Comparison of ENCODE assay signal across 1 cellular context in genomic region chr2:172427256-172427989, GRCh38.
TF ChIP-seq lines count a peak whose summit lies in the region.

Gene ITGA6, plus strand, starts transcription at chr2:172427586.

TF ChIP-seq in HepG2, 621 proteins besides CTCF, POLR2A, EP300 and RAD21 (continued from another document and continues in another):
- peak; percentile 78 for TF ChIP-seq ARID5B (CRISPR knock-in tag; IDR thresholded peaks at IDR 0.05)
- no peak for TF ChIP-seq ZBTB10 (CRISPR knock-in tag; IDR thresholded peaks at IDR 0.05; ENCODE audit: borderline replicate concordance)
- TF ChIP-seq MIER2 (CRISPR knock-in tag; IDR thresholded peaks at IDR 0.05) = peak; percentile 21; the same call in 1 of the 2 replicates
- peak; percentile 34; the same call in 1 of the 2 replicates for TF ChIP-seq WIZ (CRISPR knock-in tag; IDR thresholded peaks at IDR 0.05)
- peak; percentile 84 for TF ChIP-seq ERF (CRISPR knock-in tag; IDR thresholded peaks at IDR 0.05)
- peak; percentile 14; the same call in 1 of the 2 replicates for TF ChIP-seq BCL3 (CRISPR knock-in tag; IDR thresholded peaks at IDR 0.05)
- TF ChIP-seq HNRNPL (IDR thresholded peaks at IDR 0.05; ENCODE audit: low read depth, low read length) = 0 out of 2 replicates have a peak, but pooled peaks have one; percentile 2
- TF ChIP-seq ISL2 (CRISPR knock-in tag; IDR thresholded peaks at IDR 0.05) = peak; percentile 44; the same call in 1 of the 2 replicates
- TF ChIP-seq KAT8 (CRISPR knock-in tag; IDR thresholded peaks at IDR 0.05) = peak; percentile 58; the same call in 1 of the 2 replicates
- peak; percentile 60 for TF ChIP-seq TFDP2 (CRISPR knock-in tag; IDR thresholded peaks at IDR 0.05)
- TF ChIP-seq ZNF777 (CRISPR knock-in tag; IDR thresholded peaks at IDR 0.05) = peak; percentile 84
- peak; percentile 79 for TF ChIP-seq KDM2A (CRISPR knock-in tag; IDR thresholded peaks at IDR 0.05; ENCODE audit: borderline replicate concordance, low read depth)
- TF ChIP-seq ZNF335 (CRISPR knock-in tag; IDR thresholded peaks at IDR 0.05) = no peak
- TF ChIP-seq NFE2L1 (CRISPR knock-in tag; IDR thresholded peaks at IDR 0.05; ENCODE audit: borderline replicate concordance) = no peak
- peak; percentile 58 for TF ChIP-seq SKI (IDR thresholded peaks at IDR 0.05; ENCODE audit: partially characterized antibody)
- TF ChIP-seq REL (CRISPR knock-in tag; conservative IDR thresholded peaks at IDR 0.05) = peak; percentile 80
- peak; percentile 23 for TF ChIP-seq AGO1 (IDR thresholded peaks at IDR 0.05; ENCODE audit: low read depth, low read length, poor library complexity, severe bottlenecking)
- peak; percentile 18; the same call in 1 of the 2 replicates for TF ChIP-seq ZNF709 (CRISPR knock-in tag; IDR thresholded peaks at IDR 0.05)
- TF ChIP-seq CREB3 (CRISPR knock-in tag; IDR thresholded peaks at IDR 0.05) = no peak; the same call in 1 of the 2 replicates
- no peak for TF ChIP-seq SOX13 (IDR thresholded peaks at IDR 0.05)
- TF ChIP-seq SOX13 (CRISPR knock-in tag; conservative IDR thresholded peaks at IDR 0.05 in 1 of 2, IDR thresholded peaks at IDR 0.05 in 1 of 2) = peak in 1 of 2 experiments; percentile 71; a peak in 2 of 4 replicates
- TF ChIP-seq SMAD3 (CRISPR knock-in tag; IDR thresholded peaks at IDR 0.05) = no peak
- TF ChIP-seq PRDM4 (CRISPR knock-in tag; IDR thresholded peaks at IDR 0.05; ENCODE audit: borderline replicate concordance) = no peak
- 0 out of 2 replicates have a peak, but pooled peaks have one; percentile 23 for TF ChIP-seq IRF2 (CRISPR knock-in tag; IDR thresholded peaks at IDR 0.05)
- TF ChIP-seq SALL1 (CRISPR knock-in tag; IDR thresholded peaks at IDR 0.05) = peak; percentile 90
- TF ChIP-seq TMF1 (CRISPR knock-in tag; IDR thresholded peaks at IDR 0.05; ENCODE audit: low read depth) = peak; percentile 76; the same call in 1 of the 2 replicates
- peak; percentile 78; the same call in 1 of the 2 replicates for TF ChIP-seq MTA1 (CRISPR knock-in tag; IDR thresholded peaks at IDR 0.05; ENCODE audit: borderline replicate concordance)
- peak; percentile 37; the same call in 1 of the 2 replicates for TF ChIP-seq ZNF451 (CRISPR knock-in tag; IDR thresholded peaks at IDR 0.05)
- TF ChIP-seq ZSCAN30 (CRISPR knock-in tag; IDR thresholded peaks at IDR 0.05) = no peak
- TF ChIP-seq CEBPZ (IDR thresholded peaks at IDR 0.05; ENCODE audit: low read length) = no peak
- TF ChIP-seq JDP2 (CRISPR knock-in tag; IDR thresholded peaks at IDR 0.05; ENCODE audit: borderline replicate concordance) = no peak
- TF ChIP-seq FOXP4 (CRISPR knock-in tag; IDR thresholded peaks at IDR 0.05) = peak; percentile 28; the same call in 1 of the 2 replicates
- TF ChIP-seq ZFP82 (CRISPR knock-in tag; IDR thresholded peaks at IDR 0.05; ENCODE audit: borderline replicate concordance) = no peak
- peak; percentile 56; the same call in 1 of the 2 replicates for TF ChIP-seq ZNF256 (CRISPR knock-in tag; conservative IDR thresholded peaks at IDR 0.05)
- TF ChIP-seq MYNN (CRISPR knock-in tag; IDR thresholded peaks at IDR 0.05; ENCODE audit: low read depth) = no peak
- TF ChIP-seq TAF1 (CRISPR knock-in tag; IDR thresholded peaks at IDR 0.05) = peak; percentile 67; the same call in 1 of the 2 replicates
- no peak for TF ChIP-seq ZNF496 (CRISPR knock-in tag; IDR thresholded peaks at IDR 0.05; ENCODE audit: insufficient replicate concordance)
- TF ChIP-seq NR3C1 (CRISPR knock-in tag; IDR thresholded peaks at IDR 0.05) = no peak
- peak; percentile 68 for TF ChIP-seq KMT2A (CRISPR knock-in tag; IDR thresholded peaks at IDR 0.05)
- 0 out of 2 replicates have a peak, but pooled peaks have one; percentile 67 for TF ChIP-seq ATF5 (CRISPR knock-in tag; IDR thresholded peaks at IDR 0.05; ENCODE audit: low read depth)
- TF ChIP-seq ZKSCAN5 (CRISPR knock-in tag; IDR thresholded peaks at IDR 0.05) = no peak
- TF ChIP-seq ZBTB21 (CRISPR knock-in tag; IDR thresholded peaks at IDR 0.05) = no peak
- peak; percentile 17; the same call in 1 of the 2 replicates for TF ChIP-seq MEIS2 (CRISPR knock-in tag; IDR thresholded peaks at IDR 0.05)
- peak; percentile 84 for TF ChIP-seq ATF7-NPFF (CRISPR knock-in tag; IDR thresholded peaks at IDR 0.05; ENCODE audit: low read depth)
- peak; percentile 54 for TF ChIP-seq FOSL2 (CRISPR knock-in tag; IDR thresholded peaks at IDR 0.05)
- no peak; the same call in 1 of the 2 replicates for TF ChIP-seq KLF11 (CRISPR knock-in tag; IDR thresholded peaks at IDR 0.05)
- TF ChIP-seq PITX1 (CRISPR knock-in tag; IDR thresholded peaks at IDR 0.05) = peak; percentile 26; the same call in 1 of the 2 replicates
